8 cellular contexts compared by ENCODE assay signal in genomic region chr20:33489495-33490022, GRCh38. TPM values are rescaled to one million over a fixed set of nuclear protein-coding genes. Genes with fewer than 3 reads are reported as not detected.
DNase-seq lines count a peak whose midpoint lies in the region; ATAC-seq and TF ChIP-seq lines count a peak whose summit lies in the region.

No MANE protein-coding gene starts in this region.

- H3K4me1 ChIP-seq in ovary (ENCODE audit: insufficient read depth) = peaks cover 6% of the 10 kb centered on the region
- peaks cover 8 to 12% of the 10 kb centered on the region in 2 donors for H3K4me1 ChIP-seq in thyroid gland

- H3K27me3 ChIP-seq in ovary (no peaks in the 10 kb centered on the region), thyroid gland (no peaks in the 10 kb centered on the region)

- H3K9me3 ChIP-seq in ovary (no peaks in the 10 kb centered on the region), thyroid gland (no peaks in the 10 kb centered on the region)

- intact Hi-C loops in Right ventricle myocardium inferior (cut with DNase I) = no loop called here
- intact Hi-C loops in ovary (cut with DNase I) = loop anchor here in 1 of 4 donors (10.0 kb wide), 1 partner anchor 155 kb away; no protein-coding TSS in a partner anchor
- intact Hi-C loops in thyroid gland (cut with DNase I) = no loop called here

- ATAC-seq in HG02642 (IDR thresholded peaks at IDR 0.05; ENCODE audit: poor library complexity, unreplicated experiment) (peak; percentile 97), Right ventricle myocardium inferior (peak; percentile 98)
- ATAC-seq in activated naive CD8-positive, alpha-beta T cell treated with anti-CD3 and anti-CD28 coated beads, Interleukin-2, amount 10 ng/mL, durations not matched to agents 7 days and 5 days (ENCODE audit: low read depth) = peak; percentile 94

- POLR2A ChIA-PET in activated naive CD8-positive, alpha-beta T cell treated with anti-CD3 and anti-CD28 coated beads, Interleukin-2, amount 10 ng/mL, durations not matched to agents 7 days and 5 days (lab: Charles Lee) = interaction anchor here (0.6 to 2.4 kb wide), 18 partner anchors 9 to 623 kb away, joined by 3 to 21 read pairs (median 4); partner anchors contain the start of genes ACTL10, CDK5RAP1, EIF2S2 and PXMP4

- 1 to 2% (median 1%) methylated on average over 31 to 36 of the region's 36 CpGs for WGBS in ovary, 3 donors
- WGBS in thyroid gland, 2 donors = 7 to 10% methylated on average over 7 to 12 of the region's 36 CpGs

- peak overlapping the region; percentile 89 for H3K4me3 Mint-ChIP-seq in activated naive CD8-positive, alpha-beta T cell treated with anti-CD3 and anti-CD28 coated beads, Interleukin-2, amount 10 ng/mL, durations not matched to agents 7 days and 5 days

- peaks cover 5% of the 10 kb centered on the region for H3K4me1 Mint-ChIP-seq in activated naive CD8-positive, alpha-beta T cell treated with anti-CD3 and anti-CD28 coated beads, Interleukin-2, amount 10 ng/mL, durations not matched to agents 7 days and 5 days

- H3K4me3 ChIP-seq in ovary (peak overlapping the region; percentile 45), thyroid gland (replicated peaks in 1 of 3) (no peak overlapping the region)

- no peaks in the 10 kb centered on the region for H3K36me3 Mint-ChIP-seq in activated naive CD8-positive, alpha-beta T cell treated with anti-CD3 and anti-CD28 coated beads, Interleukin-2, amount 10 ng/mL, durations not matched to agents 7 days and 5 days

- no peak for TF ChIP-seq CTCF in ovary (IDR thresholded peaks at IDR 0.05)
- no peak for TF ChIP-seq CTCF in thyroid gland (IDR thresholded peaks at IDR 0.05)

- TF ChIP-seq EP300 in ovary (IDR thresholded peaks at IDR 0.05) = peak; percentile 86

- H3K27ac Mint-ChIP-seq in activated naive CD8-positive, alpha-beta T cell treated with anti-CD3 and anti-CD28 coated beads, Interleukin-2, amount 10 ng/mL, durations not matched to agents 7 days and 5 days = peak overlapping the region; percentile 91

- peak; percentile 86 for TF ChIP-seq POLR2A in GM10847 (IDR thresholded peaks at IDR 0.05; ENCODE audit: extremely low read depth, insufficient read length)
- peak; percentile 98 for TF ChIP-seq POLR2A in ovary (IDR thresholded peaks at IDR 0.05)
- TF ChIP-seq POLR2A in thyroid gland (IDR thresholded peaks at IDR 0.05) = peak in 1 of 2 donors; percentile 87

- no peaks in the 10 kb centered on the region for H3K36me3 ChIP-seq in ovary
- no peaks in the 10 kb centered on the region for H3K36me3 ChIP-seq in thyroid gland

- peak; percentile 96 for DNase-seq in NCI-H1105 (lab: John Stamatoyannopoulos, UW)
- peak; percentile 77 for DNase-seq in SKM-1 (lab: John Stamatoyannopoulos, UW; ENCODE audit: unreplicated experiment)
- DNase-seq in activated naive CD8-positive, alpha-beta T cell treated with anti-CD3 and anti-CD28 coated beads, Interleukin-2, amount 10 ng/mL, durations not matched to agents 7 days and 5 days = peak; percentile 99
- DNase-seq in Right ventricle myocardium inferior (ENCODE audit: missing footprints) = peak; percentile 99
- DNase-seq in ovary = peak; percentile 100
- DNase-seq in thyroid gland = peak; percentile 100

- no peaks in the 10 kb centered on the region for H3K9me3 Mint-ChIP-seq in activated naive CD8-positive, alpha-beta T cell treated with anti-CD3 and anti-CD28 coated beads, Interleukin-2, amount 10 ng/mL, durations not matched to agents 7 days and 5 days

- peak overlapping the region; percentile 86 to 94 for H3K27ac ChIP-seq in ovary
- H3K27ac ChIP-seq in thyroid gland = peak overlapping the region; percentile 91 to 97 (median 95)

- no peaks in the 10 kb centered on the region for H3K27me3 Mint-ChIP-seq in activated naive CD8-positive, alpha-beta T cell treated with anti-CD3 and anti-CD28 coated beads, Interleukin-2, amount 10 ng/mL, durations not matched to agents 7 days and 5 days

RNA-seq across cellular contexts. Expression of gene CBFA2T2, which starts 0.3 kb away (rescaled TPM):
- 10 to 100 TPM; 27.7 to 28.4 TPM for total RNA-seq in activated naive CD8-positive, alpha-beta T cell treated with anti-CD3 and anti-CD28 coated beads, Interleukin-2, amount 10 ng/mL, durations not matched to agents 7 days and 5 days
- total RNA-seq in Right ventricle myocardium inferior (11.3 TPM), ovary (10 to 100 TPM; 11.5 to 29.8 (median 21.5) TPM), thyroid gland (10 to 100 TPM; 29.7 to 57.3 (median 35.8) TPM)
- polyA plus RNA-seq in ovary = 10 to 100 TPM in 1 of 2 donors, 1 to 10 TPM in 1; 9.4 to 21.2 TPM

RNA-seq across cellular contexts. Expression of gene SNTA1, which starts 46.0 kb away (rescaled TPM):
- total RNA-seq in activated naive CD8-positive, alpha-beta T cell treated with anti-CD3 and anti-CD28 coated beads, Interleukin-2, amount 10 ng/mL, durations not matched to agents 7 days and 5 days = 10 to 100 TPM; 10.1 to 10.6 TPM
- total RNA-seq in Right ventricle myocardium inferior (199 TPM), ovary (10 to 100 TPM; 18.4 to 31.5 (median 24.2) TPM), thyroid gland (100 to 1,000 TPM; 193 to 291 (median 248) TPM)
- 10 to 100 TPM in 1 of 2 donors, 1 to 10 TPM in 1; 6.3 to 20.2 TPM for polyA plus RNA-seq in ovary
